Comparison of ENCODE assay signal across 20 cellular contexts in the genomic region with DNA sequence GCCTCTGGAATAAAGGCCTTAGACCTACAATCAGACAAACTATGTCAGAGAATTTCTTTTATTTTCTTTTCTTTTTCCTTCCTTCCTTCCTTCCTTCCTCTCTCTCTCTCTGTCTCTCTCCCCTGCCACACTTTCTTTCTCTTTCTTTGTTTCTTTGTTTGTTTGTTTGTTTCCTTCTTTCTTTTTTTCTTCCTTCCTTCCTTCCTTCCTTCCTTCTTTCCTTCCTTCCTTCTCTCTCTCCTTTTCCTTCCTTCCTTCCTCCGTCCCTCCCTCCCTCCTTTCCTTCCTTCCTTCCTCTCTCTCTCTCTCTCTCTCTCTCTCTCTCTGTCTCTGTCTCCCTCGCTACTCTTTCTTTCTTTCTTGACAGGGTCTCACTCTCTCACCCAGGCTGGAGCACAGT.
DNase-seq lines count a peak whose midpoint lies in the region; ATAC-seq and TF ChIP-seq lines count a peak whose summit lies in the region.
"Had no signal": no experiment of that assay in that cellular context is flagged by ENCODE, and none has a peak within 500 bp of the region (broad histone marks: within the 10 kb centered on the region; RNA-seq: fewer than 3 reads in every experiment).

No MANE protein-coding gene starts in this region.

- no peaks in the 10 kb centered on the region for H3F3A ChIP-seq in smooth muscle cell (ENCODE audit: low read depth)

- no peaks in the 10 kb centered on the region for H4K20me1 ChIP-seq in smooth muscle cell (ENCODE audit: low read depth)
- H4K20me1 ChIP-seq: BLaER1 treated with 17β-estradiol and CSF1 and Interleukin-3, amounts not matched to agents 10 nM and 100 nM had no signal

- intact Hi-C loops in activated naive CD4-positive, alpha-beta T cell treated with anti-CD3 and anti-CD28 coated beads for 36 hours (cut with micrococcal nuclease): no loop called here

- H3K79me2 ChIP-seq in smooth muscle cell (ENCODE audit: low read depth): no peaks in the 10 kb centered on the region

- H3K36me3 Mint-ChIP-seq in T-helper 17 cell (ENCODE audit: low read depth) (no peaks in the 10 kb centered on the region), nephron progenitor cell (ENCODE audit: low read depth) (no peaks in the 10 kb centered on the region)
- no peaks in the 10 kb centered on the region for H3K36me3 Mint-ChIP-seq in activated naive CD4-positive, alpha-beta T cell treated with anti-CD3 and anti-CD28 coated beads for 36 hours (ENCODE audit: low read depth)
- H3K36me3 Mint-ChIP-seq: CD14-positive monocyte; CD8-positive, alpha-beta memory T cell had no signal

- H3K27ac Mint-ChIP-seq in T-helper 17 cell (peak overlapping the region; percentile 72), nephron progenitor cell (no peak overlapping the region)
- H3K27ac Mint-ChIP-seq in activated naive CD4-positive, alpha-beta T cell treated with anti-CD3 and anti-CD28 coated beads for 36 hours: no peak overlapping the region
- H3K27ac Mint-ChIP-seq: CD4-positive, alpha-beta T cell had no signal

- ATAC-seq in T-helper 17 cell (no peak), esophagus mucosa (no peak)
- ATAC-seq: GM12878 had no signal

- H3K9me3 ChIP-seq in HEK293 (ENCODE audit: control insufficient read depth, insufficient read depth, low read depth, low read length) (no peaks in the 10 kb centered on the region), T-helper 17 cell (ENCODE audit: control insufficient read depth, low read length, poor library complexity, severe bottlenecking) (no peaks in the 10 kb centered on the region), smooth muscle cell (replicated peaks; ENCODE audit: low read depth) (no peaks in the 10 kb centered on the region)
- H3K9me3 ChIP-seq: BE2C had no signal

- no peak overlapping the region for H3K4me3 ChIP-seq in HEK293 (ENCODE audit: low read depth, low read length)
- H3K4me3 ChIP-seq in smooth muscle cell: no peak overlapping the region
- H3K4me3 ChIP-seq: BLaER1 treated with 17β-estradiol and CSF1 and Interleukin-3, amounts not matched to agents 10 nM and 100 nM; GM12878; GM23248 had no signal

- no peak overlapping the region for H3K9ac ChIP-seq in smooth muscle cell (ENCODE audit: low read depth)
- H3K9ac ChIP-seq: BLaER1 treated with 17β-estradiol and CSF1 and Interleukin-3, amounts not matched to agents 10 nM and 100 nM; GM23248 had no signal

- H3K27me3 Mint-ChIP-seq in T-helper 17 cell (peaks cover 4% of the 10 kb centered on the region), nephron progenitor cell (ENCODE audit: low read depth, poor library complexity) (peaks cover 62% of the 10 kb centered on the region)
- no peaks in the 10 kb centered on the region for H3K27me3 Mint-ChIP-seq in activated naive CD4-positive, alpha-beta T cell treated with anti-CD3 and anti-CD28 coated beads for 36 hours (ENCODE audit: low read depth)
- H3K27me3 Mint-ChIP-seq: CD4-positive, alpha-beta T cell had no signal

- no peak for TF ChIP-seq CTCF in HEK293 (tag by site-specific recombination; IDR thresholded peaks at IDR 0.05)
- TF ChIP-seq CTCF in nephron progenitor cell (IDR thresholded peaks at IDR 0.05): no peak
- no peak for TF ChIP-seq CTCF in smooth muscle cell (IDR thresholded peaks at IDR 0.05; ENCODE audit: borderline replicate concordance, insufficient read depth, poor library complexity, severe bottlenecking)

- H3K4me3 Mint-ChIP-seq in T-helper 17 cell: no peak overlapping the region
- H3K4me3 Mint-ChIP-seq in nephron progenitor cell: peak overlapping the region; percentile 21
- H3K4me3 Mint-ChIP-seq in activated naive CD4-positive, alpha-beta T cell treated with anti-CD3 and anti-CD28 coated beads for 36 hours: no peak overlapping the region
- H3K4me3 Mint-ChIP-seq: CD14-positive monocyte; CD4-positive, alpha-beta T cell; CD8-positive, alpha-beta memory T cell had no signal

- POLR2A ChIA-PET in HEK293 (lab: Yijun Ruan, JAX): no interaction called here

- no peak overlapping the region for H3K27ac ChIP-seq in HEK293 (ENCODE audit: extremely low read depth, low read depth, low read length)
- peak overlapping the region; percentile 20 for H3K27ac ChIP-seq in smooth muscle cell (ENCODE audit: low read depth)
- H3K27ac ChIP-seq: BLaER1 treated with 17β-estradiol and CSF1 and Interleukin-3, amounts not matched to agents 10 nM and 100 nM; GM23248 had no signal

- CTCF ChIA-PET in HEK293 (lab: Yijun Ruan, JAX): no interaction called here
- CTCF ChIA-PET in activated naive CD4-positive, alpha-beta T cell treated with anti-CD3 and anti-CD28 coated beads for 36 hours (lab: Charles Lee): no interaction called here

- 51% methylated on average over 2 of the region's 2 CpGs for WGBS in smooth muscle cell (ENCODE audit: low lambda C conversion rate)

- H3K4me2 ChIP-seq in smooth muscle cell: no peak overlapping the region
- H3K4me2 ChIP-seq: BLaER1 treated with 17β-estradiol and CSF1 and Interleukin-3, amounts not matched to agents 10 nM and 100 nM had no signal

- no peaks in the 10 kb centered on the region for H3K9me3 Mint-ChIP-seq in nephron progenitor cell
- H3K9me3 Mint-ChIP-seq in activated naive CD4-positive, alpha-beta T cell treated with anti-CD3 and anti-CD28 coated beads for 36 hours: no peaks in the 10 kb centered on the region
- H3K9me3 Mint-ChIP-seq: CD4-positive, alpha-beta T cell; CD8-positive, alpha-beta memory T cell had no signal

- H3K4me1 Mint-ChIP-seq in T-helper 17 cell: peaks cover 17% of the 10 kb centered on the region
- peaks cover 12% of the 10 kb centered on the region for H3K4me1 Mint-ChIP-seq in nephron progenitor cell
- H3K4me1 Mint-ChIP-seq in activated naive CD4-positive, alpha-beta T cell treated with anti-CD3 and anti-CD28 coated beads for 36 hours (ENCODE audit: low read depth): no peaks in the 10 kb centered on the region
- H3K4me1 Mint-ChIP-seq: CD14-positive monocyte had no signal

- no peaks in the 10 kb centered on the region for H3K27me3 ChIP-seq in smooth muscle cell (ENCODE audit: low read depth)
- H3K27me3 ChIP-seq: BE2C; BLaER1 treated with 17β-estradiol and CSF1 and Interleukin-3, amounts not matched to agents 10 nM and 100 nM had no signal

- H3K36me3 ChIP-seq in HEK293 (ENCODE audit: control insufficient read depth in 2 of 2, insufficient read depth in 1 of 2, low read length in 2 of 2): no peaks in the 10 kb centered on the region
- no peaks in the 10 kb centered on the region for H3K36me3 ChIP-seq in smooth muscle cell (ENCODE audit: low read depth)
- H3K36me3 ChIP-seq: BE2C; BLaER1 treated with 17β-estradiol and CSF1 and Interleukin-3, amounts not matched to agents 10 nM and 100 nM had no signal

- DNase-seq in T-helper 17 cell (no peak), nephron progenitor cell (no peak), smooth muscle cell (lab: John Stamatoyannopoulos, UW; ENCODE audit: unreplicated experiment) (no peak)
- no peak for DNase-seq in activated CD4-positive, CD25-positive, alpha-beta regulatory T cell (lab: John Stamatoyannopoulos, UW)
- DNase-seq in activated naive CD4-positive, alpha-beta T cell treated with anti-CD3 and anti-CD28 coated beads for 36 hours: no peak
- DNase-seq: BE2C; CD4-positive, alpha-beta T cell; CD8-positive, alpha-beta memory T cell; DMS 273 treated with DMSO at 0.1 percent for 48 hours; DMS79; EL; GDM1; GM23248; H7; HCEC 1CT had no signal

- H3K4me1 ChIP-seq in HEK293 (ENCODE audit: control insufficient read depth, insufficient read depth, low read length) (peaks cover 11% of the 10 kb centered on the region), smooth muscle cell (ENCODE audit: low read depth) (no peaks in the 10 kb centered on the region)

- H2AFZ ChIP-seq in smooth muscle cell (ENCODE audit: low read depth): no peak overlapping the region
- H2AFZ ChIP-seq: GM23248 had no signal

TF ChIP-seq in HEK293, 187 proteins besides CTCF, POLR2A, EP300 and RAD21 (continues in another document):
- TF ChIP-seq ZNF366 (tag by site-specific recombination; conservative IDR thresholded peaks at IDR 0.05): peak; percentile 94
- TF ChIP-seq ZNF248 (tag by site-specific recombination; IDR thresholded peaks at IDR 0.05): no peak
- TF ChIP-seq, protein P1, sequence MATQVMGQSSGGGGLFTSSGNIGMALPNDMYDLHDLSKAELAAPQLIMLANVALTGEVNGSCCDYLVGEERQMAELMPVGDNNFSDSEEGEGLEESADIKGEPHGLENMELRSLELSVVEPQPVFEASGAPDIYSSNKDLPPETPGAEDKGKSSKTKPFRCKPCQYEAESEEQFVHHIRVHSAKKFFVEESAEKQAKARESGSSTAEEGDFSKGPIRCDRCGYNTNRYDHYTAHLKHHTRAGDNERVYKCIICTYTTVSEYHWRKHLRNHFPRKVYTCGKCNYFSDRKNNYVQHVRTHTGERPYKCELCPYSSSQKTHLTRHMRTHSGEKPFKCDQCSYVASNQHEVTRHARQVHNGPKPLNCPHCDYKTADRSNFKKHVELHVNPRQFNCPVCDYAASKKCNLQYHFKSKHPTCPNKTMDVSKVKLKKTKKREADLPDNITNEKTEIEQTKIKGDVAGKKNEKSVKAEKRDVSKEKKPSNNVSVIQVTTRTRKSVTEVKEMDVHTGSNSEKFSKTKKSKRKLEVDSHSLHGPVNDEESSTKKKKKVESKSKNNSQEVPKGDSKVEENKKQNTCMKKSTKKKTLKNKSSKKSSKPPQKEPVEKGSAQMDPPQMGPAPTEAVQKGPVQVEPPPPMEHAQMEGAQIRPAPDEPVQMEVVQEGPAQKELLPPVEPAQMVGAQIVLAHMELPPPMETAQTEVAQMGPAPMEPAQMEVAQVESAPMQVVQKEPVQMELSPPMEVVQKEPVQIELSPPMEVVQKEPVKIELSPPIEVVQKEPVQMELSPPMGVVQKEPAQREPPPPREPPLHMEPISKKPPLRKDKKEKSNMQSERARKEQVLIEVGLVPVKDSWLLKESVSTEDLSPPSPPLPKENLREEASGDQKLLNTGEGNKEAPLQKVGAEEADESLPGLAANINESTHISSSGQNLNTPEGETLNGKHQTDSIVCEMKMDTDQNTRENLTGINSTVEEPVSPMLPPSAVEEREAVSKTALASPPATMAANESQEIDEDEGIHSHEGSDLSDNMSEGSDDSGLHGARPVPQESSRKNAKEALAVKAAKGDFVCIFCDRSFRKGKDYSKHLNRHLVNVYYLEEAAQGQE (tag by site-specific recombination; IDR thresholded peaks at IDR 0.05): no peak
- TF ChIP-seq, protein P2, sequence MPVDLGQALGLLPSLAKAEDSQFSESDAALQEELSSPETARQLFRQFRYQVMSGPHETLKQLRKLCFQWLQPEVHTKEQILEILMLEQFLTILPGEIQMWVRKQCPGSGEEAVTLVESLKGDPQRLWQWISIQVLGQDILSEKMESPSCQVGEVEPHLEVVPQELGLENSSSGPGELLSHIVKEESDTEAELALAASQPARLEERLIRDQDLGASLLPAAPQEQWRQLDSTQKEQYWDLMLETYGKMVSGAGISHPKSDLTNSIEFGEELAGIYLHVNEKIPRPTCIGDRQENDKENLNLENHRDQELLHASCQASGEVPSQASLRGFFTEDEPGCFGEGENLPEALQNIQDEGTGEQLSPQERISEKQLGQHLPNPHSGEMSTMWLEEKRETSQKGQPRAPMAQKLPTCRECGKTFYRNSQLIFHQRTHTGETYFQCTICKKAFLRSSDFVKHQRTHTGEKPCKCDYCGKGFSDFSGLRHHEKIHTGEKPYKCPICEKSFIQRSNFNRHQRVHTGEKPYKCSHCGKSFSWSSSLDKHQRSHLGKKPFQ (tag by site-specific recombination; IDR thresholded peaks at IDR 0.05): 0 out of 2 replicates have a peak, but pooled peaks have one; percentile 21
